10 cellular contexts compared by ENCODE assay signal in the genomic region with DNA sequence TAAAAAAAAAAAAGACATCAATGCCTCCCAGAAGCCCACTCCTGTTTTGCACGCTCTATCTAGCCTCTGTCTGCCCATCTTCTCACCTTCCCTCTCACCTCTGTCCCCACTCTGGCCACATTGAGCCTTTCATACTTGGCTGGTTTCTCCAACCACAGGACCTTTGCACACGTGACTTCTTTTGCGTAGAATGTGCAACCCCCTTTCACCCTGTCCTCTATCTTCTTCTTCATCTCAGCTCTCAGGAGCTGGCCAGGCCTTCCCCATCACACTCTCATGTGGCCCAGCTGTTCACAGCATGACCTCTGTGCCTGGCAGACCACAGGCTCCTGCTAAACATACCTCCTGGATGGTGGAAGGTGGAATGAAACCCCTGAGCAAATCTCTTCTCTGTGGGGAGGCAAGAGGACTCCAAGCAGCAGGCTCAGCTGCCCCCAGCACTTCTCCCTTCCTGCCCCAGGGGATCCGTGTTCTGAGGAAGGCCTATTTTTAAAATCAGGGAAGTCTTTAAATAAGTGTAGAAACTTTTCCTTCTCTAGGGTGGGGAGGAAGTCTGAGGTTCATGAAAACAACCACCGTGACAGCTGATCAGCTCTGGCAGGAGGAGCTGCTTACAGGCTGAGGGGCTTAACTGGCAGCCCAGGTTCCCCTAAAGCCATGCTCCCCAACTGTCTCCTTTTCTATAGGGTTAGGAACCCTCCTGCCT. TPM values are rescaled to one million over a fixed set of nuclear protein-coding genes. Genes with fewer than 3 reads are reported as not detected.
DNase-seq lines count a peak whose midpoint lies in the region; ATAC-seq and TF ChIP-seq lines count a peak whose summit lies in the region.
"Had no signal": no experiment of that assay in that cellular context is flagged by ENCODE, and none has a peak within 500 bp of the region (broad histone marks: within the 10 kb centered on the region; RNA-seq: fewer than 3 reads in every experiment).

No MANE protein-coding gene starts in this region.

- H3K4me1 ChIP-seq in neutrophil (ENCODE audit: control insufficient read depth in 1 of 2, insufficient read depth in 1 of 2, low read depth in 1 of 2, low read length in 1 of 2) = peaks cover 21 to 28% of the 10 kb centered on the region in 2 experiments
- H3K4me1 ChIP-seq in HAP-1 = no peaks in the 10 kb centered on the region
- no peaks in the 10 kb centered on the region for H3K4me1 ChIP-seq in sigmoid colon

- CTCF ChIA-PET in activated naive CD4-positive, alpha-beta T cell treated with anti-CD3 and anti-CD28 coated beads, Interleukin-2, amount 10 ng/mL, durations not matched to agents 7 days and 5 days (lab: Charles Lee) = no interaction called here
- CTCF ChIA-PET in activated naive CD4-positive, alpha-beta T cell treated with anti-CD3 and anti-CD28 coated beads for 36 hours (lab: Charles Lee) = interaction anchor here (0.7 kb wide), 2 partner anchors 28 to 40 kb away, joined by 3 read pairs; no protein-coding TSS in a partner anchor

- ATAC-seq in HG03064 (IDR thresholded peaks at IDR 0.05; ENCODE audit: low read depth, unreplicated experiment) (peak; percentile 68), T-helper 17 cell (peak; percentile 63), GM19328 (IDR thresholded peaks at IDR 0.05; ENCODE audit: unreplicated experiment) (no peak)

- peaks cover 5% of the 10 kb centered on the region for H3K9me3 Mint-ChIP-seq in activated naive CD4-positive, alpha-beta T cell treated with anti-CD3 and anti-CD28 coated beads, Interleukin-2, amount 10 ng/mL, durations not matched to agents 7 days and 5 days
- peaks cover 3% of the 10 kb centered on the region for H3K9me3 Mint-ChIP-seq in activated naive CD4-positive, alpha-beta T cell treated with anti-CD3 and anti-CD28 coated beads for 36 hours

- no peak for TF ChIP-seq EP300 in sigmoid colon (IDR thresholded peaks at IDR 0.05)

- in situ Hi-C loops in HAP-1 (cut with MboI; ENCODE audit: low sequenced_read_pairs) = no loop called here

- no peak for TF ChIP-seq POLR2A in sigmoid colon (IDR thresholded peaks at IDR 0.05)

- H3K27me3 Mint-ChIP-seq in activated naive CD4-positive, alpha-beta T cell treated with anti-CD3 and anti-CD28 coated beads, Interleukin-2, amount 10 ng/mL, durations not matched to agents 7 days and 5 days = no peaks in the 10 kb centered on the region
- H3K27me3 Mint-ChIP-seq in activated naive CD4-positive, alpha-beta T cell treated with anti-CD3 and anti-CD28 coated beads for 36 hours (ENCODE audit: low read depth) = no peaks in the 10 kb centered on the region
- no peaks in the 10 kb centered on the region for H3K27me3 Mint-ChIP-seq in T-helper 17 cell

- no peak for TF ChIP-seq CTCF in neutrophil (IDR thresholded peaks at IDR 0.05)
- TF ChIP-seq CTCF in sigmoid colon (IDR thresholded peaks at IDR 0.05) = no peak

- H3K9me3 ChIP-seq in T-helper 17 cell (ENCODE audit: control insufficient read depth, low read length, poor library complexity, severe bottlenecking) (no peaks in the 10 kb centered on the region), neutrophil (no peaks in the 10 kb centered on the region), HAP-1 (no peaks in the 10 kb centered on the region), sigmoid colon (peaks cover 0 to 3% (median 1%) of the 10 kb centered on the region in 4 donors)
- H3K9me3 ChIP-seq: upper lobe of left lung had no signal

- H3K27me3 ChIP-seq in neutrophil = peaks cover 1% of the 10 kb centered on the region
- no peaks in the 10 kb centered on the region for H3K27me3 ChIP-seq in HAP-1 (ENCODE audit: low read depth)
- H3K27me3 ChIP-seq in sigmoid colon = no peaks in the 10 kb centered on the region
- H3K27me3 ChIP-seq: upper lobe of left lung had no signal

- peaks cover 50% of the 10 kb centered on the region for H3K36me3 Mint-ChIP-seq in activated naive CD4-positive, alpha-beta T cell treated with anti-CD3 and anti-CD28 coated beads, Interleukin-2, amount 10 ng/mL, durations not matched to agents 7 days and 5 days
- H3K36me3 Mint-ChIP-seq in activated naive CD4-positive, alpha-beta T cell treated with anti-CD3 and anti-CD28 coated beads for 36 hours (ENCODE audit: low read depth) = peaks cover 5% of the 10 kb centered on the region
- peaks cover 6% of the 10 kb centered on the region for H3K36me3 Mint-ChIP-seq in T-helper 17 cell (ENCODE audit: low read depth)

- no peak for DNase-seq in activated naive CD4-positive, alpha-beta T cell treated with anti-CD3 and anti-CD28 coated beads, Interleukin-2, amount 10 ng/mL, durations not matched to agents 7 days and 5 days
- DNase-seq in activated naive CD4-positive, alpha-beta T cell treated with anti-CD3 and anti-CD28 coated beads for 36 hours = no peak
- DNase-seq in T-helper 17 cell (no peak), HAP-1 (ENCODE audit: low spot score in 2 of 2) (no peak), sigmoid colon (no peak)

- H3K4me3 ChIP-seq in neutrophil (ENCODE audit: low read depth in 1 of 2, low read length in 1 of 2) (peak overlapping the region; percentile 0 to 19), HAP-1 (no peak overlapping the region), sigmoid colon (no peak overlapping the region)
- H3K4me3 ChIP-seq: upper lobe of left lung had no signal

- WGBS in sigmoid colon, 2 donors = 48 to 78% methylated on average over 5 of the region's 5 CpGs

- H3K36me3 ChIP-seq in neutrophil (peaks cover 38% of the 10 kb centered on the region), HAP-1 (replicated peaks) (no peaks in the 10 kb centered on the region), sigmoid colon (no peaks in the 10 kb centered on the region)

- peak overlapping the region; percentile 77 for H3K27ac Mint-ChIP-seq in activated naive CD4-positive, alpha-beta T cell treated with anti-CD3 and anti-CD28 coated beads, Interleukin-2, amount 10 ng/mL, durations not matched to agents 7 days and 5 days
- H3K27ac Mint-ChIP-seq in activated naive CD4-positive, alpha-beta T cell treated with anti-CD3 and anti-CD28 coated beads for 36 hours = no peak overlapping the region
- H3K27ac Mint-ChIP-seq in T-helper 17 cell = peak overlapping the region; percentile 94

- intact Hi-C loops in activated naive CD4-positive, alpha-beta T cell treated with anti-CD3 and anti-CD28 coated beads for 36 hours (cut with micrococcal nuclease) = no loop called here
- intact Hi-C loops in sigmoid colon (cut with DNase I) = no loop called here

- peak overlapping the region; percentile 14 for H3K4me3 Mint-ChIP-seq in activated naive CD4-positive, alpha-beta T cell treated with anti-CD3 and anti-CD28 coated beads, Interleukin-2, amount 10 ng/mL, durations not matched to agents 7 days and 5 days
- H3K4me3 Mint-ChIP-seq in activated naive CD4-positive, alpha-beta T cell treated with anti-CD3 and anti-CD28 coated beads for 36 hours = no peak overlapping the region
- peak overlapping the region; percentile 83 for H3K4me3 Mint-ChIP-seq in T-helper 17 cell

- H3K27ac ChIP-seq in neutrophil (peak overlapping the region; percentile 86), sigmoid colon (peak overlapping the region in 1 of 4 donors; percentile 18)
- H3K27ac ChIP-seq: C4-2B had no signal

- peaks cover 54% of the 10 kb centered on the region for H3K4me1 Mint-ChIP-seq in activated naive CD4-positive, alpha-beta T cell treated with anti-CD3 and anti-CD28 coated beads, Interleukin-2, amount 10 ng/mL, durations not matched to agents 7 days and 5 days
- H3K4me1 Mint-ChIP-seq in activated naive CD4-positive, alpha-beta T cell treated with anti-CD3 and anti-CD28 coated beads for 36 hours (ENCODE audit: low read depth) = peaks cover 30% of the 10 kb centered on the region
- H3K4me1 Mint-ChIP-seq in T-helper 17 cell = peaks cover 15% of the 10 kb centered on the region

RNA-seq across cellular contexts. Expression of a gene that starts 11.6 kb away (rescaled TPM):
- total RNA-seq in activated naive CD4-positive, alpha-beta T cell treated with anti-CD3 and anti-CD28 coated beads for 36 hours = 1 to 10 TPM; 2.6 to 3.1 TPM
- 1 to 10 TPM; 4.6 to 8.8 TPM for total RNA-seq in T-helper 17 cell
- total RNA-seq in sigmoid colon = 1 to 10 TPM; 3.8 to 9.7 (median 6.6) TPM
- 10 to 100 TPM in 1 of 3 donors, 1 to 10 TPM in 2; 1.8 to 26.3 (median 4.2) TPM for polyA plus RNA-seq in sigmoid colon

Comparison
In these comparisons a context has a peak if more than half of its experiments do, and no peak if none do; other contexts are left out.
1. H3K4me3 ChIP-seq: peak in neutrophil (2 of 2); none in HAP-1 (single experiment) and sigmoid colon (0 of 4).